19 cellular contexts compared by ENCODE assay signal in genomic region chr11:110755961-110756360, GRCh38. TPM values are rescaled to one million over a fixed set of nuclear protein-coding genes. Genes with fewer than 3 reads are reported as not detected.
"Had no signal": no experiment of that assay in that cellular context is flagged by ENCODE, and none has a peak within 500 bp of the region (broad histone marks: within the 10 kb centered on the region; RNA-seq: fewer than 3 reads in every experiment).

No MANE protein-coding gene starts in this region.

- H3K4me3 ChIP-seq: gastrocnemius medialis, tibial artery had no signal

- H3K4me1 Mint-ChIP-seq: activated T-helper 17 cell treated with anti-CD3 and anti-CD28 coated beads, Interleukin-2, amount 50 U/mL, for 72 hours; natural killer cell had no signal

- H3K9me3 ChIP-seq: gastrocnemius medialis had no signal

- H3K4me1 ChIP-seq: gastrocnemius medialis had no signal

- H3K27ac Mint-ChIP-seq: activated naive CD4-positive, alpha-beta T cell treated with anti-CD3 and anti-CD28 coated beads, Interleukin-2, amount 50 U/mL, for 72 hours; activated T-cell treated with anti-CD3 and anti-CD28 coated beads, Interleukin-2, amount 50 U/mL, for 24 hours; activated T-helper 17 cell treated with anti-CD3 and anti-CD28 coated beads, Interleukin-2, amount 50 U/mL, for 72 hours; brain; mesothelial cell of epicardium; natural killer cell; progenitor cell of endocrine pancreas; stimulated activated naive CD8-positive, alpha-beta T cell treated with anti-CD3 and anti-CD28 coated beads, Interleukin-15, Interleukin-2, amounts not matched to agents 100 ng/mL and 50 ng/mL, for 24 hours had no signal

- FAIRE-seq: islet of Langerhans, TTC549 had no signal

- ATAC-seq: activated naive CD4-positive, alpha-beta T cell treated with anti-CD3 and anti-CD28 coated beads, Interleukin-2, amount 50 U/mL, for 72 hours; activated T-helper 17 cell treated with anti-CD3 and anti-CD28 coated beads, Interleukin-2, amount 50 U/mL, for 72 hours; gastrocnemius medialis; left ventricle myocardium superior; natural killer cell had no signal

- H3K27me3 Mint-ChIP-seq: brain had no signal

- DNase-seq: activated T-cell treated with anti-CD3 and anti-CD28 coated beads, Interleukin-2, amount 50 U/mL, for 24 hours; aorta; effector CD4-positive, alpha-beta T cell; gastrocnemius medialis; head of caudate nucleus; hypothalamus; left ventricle myocardium superior; mammary epithelial cell; natural killer cell; stimulated activated CD4-positive, alpha-beta T cell treated with anti-CD3 and anti-CD28 coated beads, Interleukin-4, amount 100 ng/mL, for 4 hours; tibial artery had no signal

- H3K4me3 Mint-ChIP-seq: activated T-cell treated with anti-CD3 and anti-CD28 coated beads, Interleukin-2, amount 50 U/mL, for 24 hours; activated T-helper 17 cell treated with anti-CD3 and anti-CD28 coated beads, Interleukin-2, amount 50 U/mL, for 72 hours; brain; mesothelial cell of epicardium; natural killer cell; stimulated activated naive CD8-positive, alpha-beta T cell treated with anti-CD3 and anti-CD28 coated beads, Interleukin-15, Interleukin-2, amounts not matched to agents 100 ng/mL and 50 ng/mL, for 24 hours had no signal

- H3K27me3 ChIP-seq: gastrocnemius medialis, tibial artery had no signal

- H3K27ac ChIP-seq: gastrocnemius medialis, tibial artery had no signal

- H3K36me3 ChIP-seq: gastrocnemius medialis, tibial artery had no signal

RNA-seq across cellular contexts. Expression of gene ARHGAP20, which starts 43.7 kb away (rescaled TPM):
- total RNA-seq: activated T-helper 17 cell treated with anti-CD3 and anti-CD28 coated beads, Interleukin-2, amount 50 U/mL, for 72 hours; natural killer cell had no signal
- polyA plus RNA-seq: mammary epithelial cell had no signal
